Comparison of ENCODE assay signal across 14 cellular contexts in genomic region chr20:5947276-5947675, GRCh38. TPM values are rescaled to one million over a fixed set of nuclear protein-coding genes. Genes with fewer than 3 reads are reported as not detected.
DNase-seq lines count a peak whose midpoint lies in the region; ATAC-seq lines count a peak whose summit lies in the region.
"Had no signal": no experiment of that assay in that cellular context is flagged by ENCODE, and none has a peak within 500 bp of the region (broad histone marks: within the 10 kb centered on the region; RNA-seq: fewer than 3 reads in every experiment).

No MANE protein-coding gene starts in this region.

- H3K4me1 ChIP-seq in Karpas-422 (ENCODE audit: low read length) = peaks cover 21% of the 10 kb centered on the region

- H3K27me3 Mint-ChIP-seq in activated CD4-positive, alpha-beta T cell treated with anti-CD3 and anti-CD28 coated beads for 36 hours = no peaks in the 10 kb centered on the region
- peaks cover 4% of the 10 kb centered on the region for H3K27me3 Mint-ChIP-seq in activated naive CD8-positive, alpha-beta T cell treated with anti-CD3 and anti-CD28 coated beads for 36 hours

- H3K36me3 ChIP-seq in Karpas-422 (ENCODE audit: insufficient read depth, low read length) = peaks cover 54% of the 10 kb centered on the region

- H3K27ac ChIP-seq in Karpas-422 (ENCODE audit: low read length) = no peak overlapping the region
- H3K27ac ChIP-seq: heart left ventricle, tibial nerve had no signal

- peak; percentile 44 for ATAC-seq in activated CD4-positive, alpha-beta T cell treated with anti-CD3 and anti-CD28 coated beads for 36 hours
- ATAC-seq in GM21390 (IDR thresholded peaks at IDR 0.05; ENCODE audit: unreplicated experiment) = no peak
- ATAC-seq: heart left ventricle, Panc1 had no signal

- no peaks in the 10 kb centered on the region for H3K27me3 ChIP-seq in Karpas-422 (ENCODE audit: low read length)
- H3K27me3 ChIP-seq: heart left ventricle, tibial nerve had no signal

- no peak overlapping the region for H3K9ac ChIP-seq in Karpas-422 (ENCODE audit: low read length)

- no peak overlapping the region for H3K4me2 ChIP-seq in Karpas-422 (ENCODE audit: low read depth, low read length, poor library complexity, severe bottlenecking)

- peaks cover 63% of the 10 kb centered on the region for H3K79me2 ChIP-seq in Karpas-422 (ENCODE audit: low read length)

- intact Hi-C loops in activated CD4-positive, alpha-beta T cell treated with anti-CD3 and anti-CD28 coated beads for 36 hours (cut with DNase I, micrococcal nuclease) = no loop called here

- CTCF ChIA-PET in activated CD4-positive, alpha-beta T cell treated with anti-CD3 and anti-CD28 coated beads for 36 hours (lab: Charles Lee) = interaction anchor here (1.0 to 4.0 kb wide), 2 partner anchors 22 to 418 kb away, joined by 3 to 17 read pairs; no protein-coding TSS in a partner anchor

- H3K9me3 ChIP-seq in Karpas-422 (ENCODE audit: low read length) = no peaks in the 10 kb centered on the region
- H3K9me3 ChIP-seq: heart left ventricle, tibial nerve had no signal

- H2AFZ ChIP-seq in Karpas-422 (ENCODE audit: low read length) = no peak overlapping the region

- H3K36me3 Mint-ChIP-seq in activated CD4-positive, alpha-beta T cell treated with anti-CD3 and anti-CD28 coated beads for 36 hours (ENCODE audit: low read depth) = peaks cover 70% of the 10 kb centered on the region
- peaks cover 46% of the 10 kb centered on the region for H3K36me3 Mint-ChIP-seq in activated naive CD8-positive, alpha-beta T cell treated with anti-CD3 and anti-CD28 coated beads for 36 hours

- DNase-seq in activated CD4-positive, alpha-beta T cell treated with anti-CD3 and anti-CD28 coated beads for 36 hours = peak; percentile 74
- DNase-seq in activated CD4-positive, alpha-beta T cell treated with anti-CD3 and anti-CD28 coated beads for 1 hour = no peak
- DNase-seq in MV-4-11 (lab: John Stamatoyannopoulos, UW) (peak; percentile 72), Karpas-422 (no peak), dedifferentiated amniotic fluid mesenchymal stem cell (ENCODE audit: extremely low spot score) (no peak)
- peak; percentile 10 for DNase-seq in activated naive CD8-positive, alpha-beta T cell treated with anti-CD3 and anti-CD28 coated beads for 36 hours
- DNase-seq in stimulated activated CD4-positive, alpha-beta T cell treated with anti-CD3 and anti-CD28 coated beads, Interleukin-15, amount 100 ng/mL, for 48 hours (ENCODE audit: low read depth in 2 of 2) = peak; percentile 40 to 41
- DNase-seq: DMS 273 treated with DMSO at 0.1 percent for 48 hours, KBM-7 had no signal

- no peak overlapping the region for H3K4me3 ChIP-seq in Karpas-422 (ENCODE audit: low read length)
- H3K4me3 ChIP-seq: heart left ventricle, tibial nerve had no signal

- no peaks in the 10 kb centered on the region for H3K9me3 Mint-ChIP-seq in activated CD4-positive, alpha-beta T cell treated with anti-CD3 and anti-CD28 coated beads for 36 hours (ENCODE audit: low read depth)
- no peaks in the 10 kb centered on the region for H3K9me3 Mint-ChIP-seq in activated naive CD8-positive, alpha-beta T cell treated with anti-CD3 and anti-CD28 coated beads for 36 hours

- peak overlapping the region; percentile 84 for H3K27ac Mint-ChIP-seq in activated CD4-positive, alpha-beta T cell treated with anti-CD3 and anti-CD28 coated beads for 36 hours
- H3K27ac Mint-ChIP-seq in activated naive CD8-positive, alpha-beta T cell treated with anti-CD3 and anti-CD28 coated beads for 36 hours = peak overlapping the region; percentile 59

- H3K4me3 Mint-ChIP-seq in activated CD4-positive, alpha-beta T cell treated with anti-CD3 and anti-CD28 coated beads for 36 hours = peak overlapping the region; percentile 95
- H3K4me3 Mint-ChIP-seq in activated naive CD8-positive, alpha-beta T cell treated with anti-CD3 and anti-CD28 coated beads for 36 hours = no peak overlapping the region

- no peaks in the 10 kb centered on the region for H4K20me1 ChIP-seq in Karpas-422 (ENCODE audit: insufficient read depth, low read depth, low read length)

- peaks cover 50% of the 10 kb centered on the region for H3K4me1 Mint-ChIP-seq in activated CD4-positive, alpha-beta T cell treated with anti-CD3 and anti-CD28 coated beads for 36 hours
- peaks cover 47% of the 10 kb centered on the region for H3K4me1 Mint-ChIP-seq in activated naive CD8-positive, alpha-beta T cell treated with anti-CD3 and anti-CD28 coated beads for 36 hours

- H3K9me2 ChIP-seq in Karpas-422 (replicated peaks; ENCODE audit: insufficient read depth, low read length) = no peaks in the 10 kb centered on the region

- POLR2A ChIA-PET in activated CD4-positive, alpha-beta T cell treated with anti-CD3 and anti-CD28 coated beads for 36 hours (lab: Charles Lee) = interaction anchor here (1.5 kb wide), 1 partner anchor 28 kb away, joined by 7 read pairs; no protein-coding TSS in a partner anchor

RNA-seq across cellular contexts. Expression of gene TRMT6, which starts 3.1 kb away (rescaled TPM):
- total RNA-seq in activated CD4-positive, alpha-beta T cell treated with anti-CD3 and anti-CD28 coated beads for 36 hours = 10 to 100 TPM; 20.9 to 27.3 TPM
- 10 to 100 TPM; 33.1 to 34.1 TPM for total RNA-seq in activated naive CD8-positive, alpha-beta T cell treated with anti-CD3 and anti-CD28 coated beads for 36 hours
- 21.1 and 26.8 TPM in 2 replicates for total RNA-seq in Karpas-422 (2014; rRNA removed; shearing (Covaris generic); ENCODE audit: low replicate concordance)

RNA-seq across cellular contexts. Expression of gene MCM8, which starts 3.2 kb away (rescaled TPM):
- 10 to 100 TPM; 42.5 to 45.4 TPM for total RNA-seq in activated CD4-positive, alpha-beta T cell treated with anti-CD3 and anti-CD28 coated beads for 36 hours
- total RNA-seq in activated naive CD8-positive, alpha-beta T cell treated with anti-CD3 and anti-CD28 coated beads for 36 hours = 10 to 100 TPM; 34.7 to 35.2 TPM
- 11.5 and 12.6 TPM in 2 replicates for total RNA-seq in Karpas-422 (2014; rRNA removed; shearing (Covaris generic); ENCODE audit: low replicate concordance)

RNA-seq across cellular contexts. Expression of gene CHGB, which starts 36.0 kb away (rescaled TPM):
- total RNA-seq in activated CD4-positive, alpha-beta T cell treated with anti-CD3 and anti-CD28 coated beads for 36 hours = under 1 TPM in 1 of 2 experiments, not detected in 1; 0.09 TPM
- total RNA-seq in activated naive CD8-positive, alpha-beta T cell treated with anti-CD3 and anti-CD28 coated beads for 36 hours = under 1 TPM; 0.10 to 0.16 TPM
- 0.07 and 0.11 TPM in 2 replicates for total RNA-seq in Karpas-422 (2014; rRNA removed; shearing (Covaris generic); ENCODE audit: low replicate concordance)
- total RNA-seq: osteocyte had no signal

RNA-seq across cellular contexts. Expression of gene CRLS1, which starts 58.6 kb away (rescaled TPM):
- total RNA-seq in activated CD4-positive, alpha-beta T cell treated with anti-CD3 and anti-CD28 coated beads for 36 hours = 10 to 100 TPM; 37.4 to 51.7 TPM
- total RNA-seq in activated naive CD8-positive, alpha-beta T cell treated with anti-CD3 and anti-CD28 coated beads for 36 hours = 10 to 100 TPM; 55.9 to 58.9 TPM
- 44.0 and 132 TPM in 2 replicates for total RNA-seq in Karpas-422 (2014; rRNA removed; shearing (Covaris generic); ENCODE audit: low replicate concordance)

Comparison
In these comparisons a context has a peak if more than half of its experiments do, and no peak if none do; other contexts are left out.
1. DNase-seq: peak in activated CD4-positive, alpha-beta T cell treated with anti-CD3 and anti-CD28 coated beads for 36 hours (single experiment), MV-4-11 (single experiment), activated naive CD8-positive, alpha-beta T cell treated with anti-CD3 and anti-CD28 coated beads for 36 hours (single experiment) and stimulated activated CD4-positive, alpha-beta T cell treated with anti-CD3 and anti-CD28 coated beads, Interleukin-15, amount 100 ng/mL, for 48 hours (2 of 2); none in activated CD4-positive, alpha-beta T cell treated with anti-CD3 and anti-CD28 coated beads for 1 hour (single experiment), Karpas-422 (single experiment) and dedifferentiated amniotic fluid mesenchymal stem cell (single experiment).